33 cellular contexts compared by ENCODE assay signal in the genomic region with DNA sequence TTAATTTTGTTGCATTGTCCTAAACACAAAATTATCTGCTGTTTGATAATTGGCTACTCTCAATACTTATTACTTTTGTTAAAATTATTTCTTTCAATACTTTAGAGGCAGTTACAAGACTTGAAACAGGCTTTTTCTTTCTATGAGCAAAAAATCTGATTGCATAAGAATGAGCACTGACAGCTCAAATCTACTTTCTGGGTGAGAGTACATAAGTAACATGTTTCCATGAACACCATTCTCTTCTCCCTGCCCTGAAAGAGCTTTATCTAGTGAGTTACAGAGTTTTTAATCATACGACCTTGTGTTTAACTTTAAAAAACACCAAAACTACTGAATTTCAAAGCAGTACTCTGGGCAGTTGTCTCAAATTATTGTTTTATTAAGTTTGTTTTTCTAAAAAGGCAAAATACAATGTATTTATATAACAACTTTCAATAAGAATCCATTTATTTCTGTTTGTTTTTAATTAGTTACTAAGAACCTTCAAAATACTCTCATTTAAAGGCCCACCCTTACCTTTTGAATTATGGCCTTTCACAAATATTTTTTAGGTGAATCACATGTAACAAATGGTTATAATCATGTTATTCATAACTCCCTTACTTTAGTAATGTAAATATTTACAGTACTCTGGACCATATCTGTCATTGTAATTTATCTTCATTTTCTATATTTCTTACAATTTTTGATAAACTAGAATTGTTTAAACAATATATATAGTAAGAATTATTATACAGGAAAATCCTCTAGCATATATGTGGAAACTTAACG. TPM values are rescaled to one million over a fixed set of nuclear protein-coding genes. Genes with fewer than 3 reads are reported as not detected.
DNase-seq lines count a peak whose midpoint lies in the region; FAIRE-seq and TF ChIP-seq lines count a peak whose summit lies in the region.
"Had no signal": no experiment of that assay in that cellular context is flagged by ENCODE, and none has a peak within 500 bp of the region (broad histone marks: within the 10 kb centered on the region; RNA-seq: fewer than 3 reads in every experiment).

No MANE protein-coding gene starts in this region.

- intact Hi-C loops in thyroid gland (cut with DNase I) (no loop called here), posterior vena cava (cut with DNase I) (no loop called here)

- H3K9me3 ChIP-seq in hepatocyte (ENCODE audit: low read depth) (no peaks in the 10 kb centered on the region), thyroid gland (no peaks in the 10 kb centered on the region)
- H3K9me3 ChIP-seq: A549, colonic mucosa, gastroesophageal sphincter, ovary, Peyer's patch had no signal

- FAIRE-seq in A204.1 (lab: Jason Lieb, UNC): peak; percentile 78
- FAIRE-seq: A549, bronchial epithelial cell had no signal

- peak overlapping the region; percentile 23 for H3K27ac ChIP-seq in hepatocyte
- no peak overlapping the region for H3K27ac ChIP-seq in thyroid gland
- H3K27ac ChIP-seq: A549, colonic mucosa, gastroesophageal sphincter, HL-60, KMS-11, ovary, Peyer's patch, WERI-Rb-1 had no signal

- TF ChIP-seq CTCF in choroid plexus epithelial cell (conservative IDR thresholded peaks at IDR 0.05; ENCODE audit: low read depth, low read length) (no peak), hepatocyte (IDR thresholded peaks at IDR 0.05; ENCODE audit: poor library complexity) (no peak), thyroid gland (IDR thresholded peaks at IDR 0.05) (no peak)

- H3K36me3 ChIP-seq in hepatocyte (replicated peaks; ENCODE audit: insufficient read depth, low read depth): no peaks in the 10 kb centered on the region
- H3K36me3 ChIP-seq in thyroid gland: peaks cover 0 to 3% of the 10 kb centered on the region in 2 donors
- H3K36me3 ChIP-seq: colonic mucosa, ovary had no signal

- peaks cover 8% of the 10 kb centered on the region for H3K79me2 ChIP-seq in hepatocyte

- H3K4me3 ChIP-seq in choroid plexus epithelial cell (ENCODE audit: low read depth, low read length) (no peak overlapping the region), hepatocyte (no peak overlapping the region), thyroid gland (replicated peaks in 1 of 3) (no peak overlapping the region)
- H3K4me3 ChIP-seq: A549, colonic mucosa, gastroesophageal sphincter, ovary, Peyer's patch had no signal

- WGBS in hepatocyte (ENCODE audit: low lambda C conversion rate, missing lambda C conversion rate): 77% methylated on average over 2 of the region's 2 CpGs
- 91 to 94% methylated on average over 2 of the region's 2 CpGs for WGBS in thyroid gland, 2 donors

- H3K9me2 ChIP-seq in hepatocyte (replicated peaks; ENCODE audit: insufficient read depth): no peaks in the 10 kb centered on the region

- H3K4me1 ChIP-seq in hepatocyte (ENCODE audit: insufficient read depth) (peaks cover 6% of the 10 kb centered on the region), thyroid gland (no peaks in the 10 kb centered on the region)
- H3K4me1 ChIP-seq: colonic mucosa, Peyer's patch had no signal

- no peak overlapping the region for H2AFZ ChIP-seq in hepatocyte

- H3K4me2 ChIP-seq in hepatocyte: no peak overlapping the region
- H3K4me2 ChIP-seq: KMS-11 had no signal

- H3K27me3 ChIP-seq in hepatocyte: no peaks in the 10 kb centered on the region
- no peaks in the 10 kb centered on the region for H3K27me3 ChIP-seq in thyroid gland
- H3K27me3 ChIP-seq: colonic mucosa, gastroesophageal sphincter, ovary, Peyer's patch had no signal

- TF ChIP-seq POLR2A in thyroid gland (IDR thresholded peaks at IDR 0.05): no peak

- DNase-seq in LHCN-M2 (ENCODE audit: low read depth): peak; percentile 5
- peak; percentile 58 for DNase-seq in choroid plexus epithelial cell (ENCODE audit: low read depth)
- no peak for DNase-seq in hepatocyte (ENCODE audit: low spot score)
- no peak for DNase-seq in thyroid gland
- no peak for DNase-seq in nucleus accumbens (lab: John Stamatoyannopoulos, UW)
- no peak for DNase-seq in posterior vena cava (ENCODE audit: low spot score)
- no peak for DNase-seq in hypothalamus (lab: John Stamatoyannopoulos, UW)
- DNase-seq: activated CD4-positive, alpha-beta T cell treated with anti-CD3 and anti-CD28 coated beads for 48 hours; aorta; CD4-positive, alpha-beta memory T cell; colonic mucosa; effector CD4-positive, alpha-beta T cell; left colon; mammary epithelial cell; MM.1S; NCI-H1436 treated with DMSO at 0.1 percent for 48 hours; NCI-H2081 treated with DMSO at 0.1 percent for 48 hours; NCI-H345; NCI-H748 treated with DMSO at 0.1 percent for 48 hours; nephron progenitor cell; ovary; Peyer's patch; retina; small intestine; stimulated activated naive CD4-positive, alpha-beta T cell; T1000; WERI-Rb-1 had no signal

- H4K20me1 ChIP-seq in hepatocyte (ENCODE audit: insufficient read depth, poor library complexity, severe bottlenecking): no peaks in the 10 kb centered on the region

RNA-seq across cellular contexts. Expression of a gene that starts 23.0 kb away (rescaled TPM):
- total RNA-seq in LHCN-M2 (2014; rRNA removed) (29.9 and 44.9 TPM in 2 replicates), hepatocyte (26.0 and 41.6 TPM in 2 replicates), thyroid gland (10 to 100 TPM; 23.1 to 33.8 (median 32.2) TPM), posterior vena cava (10 to 100 TPM; 19.4 to 21.9 TPM)
- 13.6 TPM for polyA plus RNA-seq in LHCN-M2 (2012)
- 23.6 and 27.7 TPM in 2 replicates for polyA plus RNA-seq in hepatocyte

RNA-seq across cellular contexts. Expression of a gene that starts 27.4 kb away (rescaled TPM):
- total RNA-seq in LHCN-M2 (2014; rRNA removed): 17.1 and 18.5 TPM in 2 replicates
- polyA plus RNA-seq in LHCN-M2 (2012): 6.0 TPM
- 26.6 and 28.7 TPM in 2 replicates for total RNA-seq in hepatocyte
- 19.2 and 22.1 TPM in 2 replicates for polyA plus RNA-seq in hepatocyte
- 10 to 100 TPM; 11.3 to 25.4 (median 18.7) TPM for total RNA-seq in thyroid gland
- total RNA-seq in posterior vena cava: 10 to 100 TPM; 13.0 to 21.3 TPM

Comparison
In these comparisons a context has a peak if more than half of its experiments do, and no peak if none do; other contexts are left out.
1. DNase-seq: peak in LHCN-M2 (single experiment) and choroid plexus epithelial cell (single experiment); none in hepatocyte (single experiment), thyroid gland (0 of 2), nucleus accumbens (0 of 56), posterior vena cava (single experiment) and hypothalamus (0 of 51).